Comparison of ENCODE assay signal across 19 cellular contexts in the genomic region with DNA sequence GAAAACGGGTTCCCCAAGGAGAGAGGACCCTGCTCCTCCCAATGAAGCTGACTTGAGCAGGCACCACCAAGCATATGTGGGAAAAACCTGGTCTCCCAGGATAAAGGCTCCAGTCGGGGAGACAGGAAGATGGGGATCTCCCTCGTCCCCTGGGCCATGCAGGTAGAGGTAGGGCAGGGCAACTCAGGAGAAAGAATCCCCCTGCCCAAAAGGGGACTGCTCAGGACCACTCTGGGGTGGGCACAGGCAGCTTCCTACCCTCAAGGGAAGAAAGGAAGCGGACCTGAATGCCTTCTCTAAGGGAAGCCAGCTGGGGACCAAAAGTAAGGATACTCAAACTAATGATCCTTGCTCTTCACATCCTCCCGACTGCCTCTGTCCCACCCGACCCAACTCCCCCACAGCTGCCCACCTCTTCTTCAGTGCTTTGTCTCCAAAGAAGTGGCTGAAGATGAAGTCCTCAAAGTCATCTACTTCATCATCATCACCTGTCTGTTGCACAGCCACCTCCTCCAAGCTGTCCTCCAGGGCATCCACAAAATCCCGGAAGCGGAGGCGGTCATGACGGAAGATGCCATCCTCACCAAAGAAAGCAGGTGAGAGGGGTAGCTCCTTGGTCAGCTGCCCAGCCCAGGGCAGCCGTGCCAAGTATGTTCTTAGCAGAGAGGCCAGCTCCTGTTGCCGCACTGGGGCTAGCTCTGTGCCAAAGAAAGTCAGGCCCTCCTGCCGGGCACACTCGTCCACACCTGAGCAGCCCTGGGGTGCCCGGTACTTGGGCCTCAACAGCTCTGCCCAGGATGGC. TPM values are rescaled to one million over a fixed set of nuclear protein-coding genes. Genes with fewer than 3 reads are reported as not detected.
DNase-seq lines count a peak whose midpoint lies in the region; ATAC-seq, FAIRE-seq and TF ChIP-seq lines count a peak whose summit lies in the region.
"Had no signal": no experiment of that assay in that cellular context is flagged by ENCODE, and none has a peak within 500 bp of the region (broad histone marks: within the 10 kb centered on the region; RNA-seq: fewer than 3 reads in every experiment).

No MANE protein-coding gene starts in this region.

- TF ChIP-seq POLR2A in HCT116 (IDR thresholded peaks at IDR 0.05; ENCODE audit: borderline replicate concordance, extremely low read depth, insufficient read depth, insufficient read length) (no peak), GM12878 (IDR thresholded peaks at IDR 0.05; ENCODE audit: low read depth, low read length) (no peak)

- H3K4me3 ChIP-seq in BLaER1 (no peak overlapping the region; the same call in 1 of the 2 replicates), HCT116 (replicated peaks in 1 of 2; ENCODE audit: low read depth in 1 of 2, low read length in 2 of 2) (no peak overlapping the region), GM12878 (no peak overlapping the region), osteoblast (ENCODE audit: insufficient read depth, low read length) (no peak overlapping the region)
- H3K4me3 ChIP-seq: GM23338, lower lobe of right lung, prostate gland, SJSA1 had no signal

- H2AFZ ChIP-seq in HCT116 (ENCODE audit: low read depth, low read length, poor library complexity, severe bottlenecking) (no peak overlapping the region), GM12878 (ENCODE audit: control insufficient read depth, low read depth, low read length) (no peak overlapping the region), osteoblast (ENCODE audit: low read length) (no peak overlapping the region)
- H2AFZ ChIP-seq: GM23338 had no signal

- ATAC-seq in HCT116 (no peak), GM12878 (no peak)
- ATAC-seq: GM23338, lower lobe of right lung had no signal

- POLR2A ChIA-PET in HCT116 (lab: Charles Lee) (no interaction called here), GM12878 (lab: Charles Lee) (interaction anchor here (1.0 to 3.4 kb wide), 4 partner anchors 10 to 57 kb away, joined by 3 to 19 read pairs (median 12); a partner anchor contains a TSS)

- H3K27me3 ChIP-seq in BLaER1 (no peaks in the 10 kb centered on the region), HCT116 (ENCODE audit: insufficient read depth, low read length) (no peaks in the 10 kb centered on the region), GM12878 (replicated peaks in 1 of 2; ENCODE audit: control insufficient read depth in 2 of 2, insufficient read depth in 2 of 2, low read length in 1 of 2) (no peaks in the 10 kb centered on the region), osteoblast (ENCODE audit: insufficient read depth, low read length) (no peaks in the 10 kb centered on the region)
- H3K27me3 ChIP-seq: SJSA1 had no signal

- SMC1A ChIA-PET in GM12878 (lab: Charles Lee; ENCODE audit: uncharacterized antibody, unreplicated experiment) = interaction anchor here (0.8 to 2.1 kb wide), 11 partner anchors 9 to 466 kb away, joined by 3 to 8 read pairs (median 4); a partner anchor contains a TSS

- H3K9me3 ChIP-seq in BLaER1 (no peaks in the 10 kb centered on the region), HCT116 (ENCODE audit: control insufficient read depth in 1 of 2, insufficient read depth in 1 of 2, low read depth in 1 of 2, low read length in 2 of 2) (no peaks in the 10 kb centered on the region), GM12878 (replicated peaks; ENCODE audit: control insufficient read depth, insufficient read depth, low read length) (no peaks in the 10 kb centered on the region; the same call in 2 of the 3 replicates), osteoblast (ENCODE audit: low read depth, low read length) (no peaks in the 10 kb centered on the region)
- H3K9me3 ChIP-seq: lower lobe of right lung, prostate gland, SJSA1 had no signal

- H3K4me2 ChIP-seq in BLaER1 (peak overlapping the region; percentile 88), HCT116 (ENCODE audit: low read length) (no peak overlapping the region), GM12878 (ENCODE audit: control insufficient read depth, insufficient read depth) (peak overlapping the region; percentile 8; the same call in 1 of the 2 replicates), osteoblast (ENCODE audit: insufficient read depth, low read length) (no peak overlapping the region)
- H3K4me2 ChIP-seq: GM23338 had no signal

- FAIRE-seq in GM12878 (lab: Jason Lieb, UNC) = no peak
- FAIRE-seq: endothelial cell of umbilical vein had no signal

- DNase-seq in HCT116 (ENCODE audit: low read depth, low spot score) (no peak), GM12878 (ENCODE audit: low read depth, low spot score) (no peak), osteoblast (ENCODE audit: insufficient read length, low spot score, missing footprints) (peak; percentile 50), dedifferentiated amniotic fluid mesenchymal stem cell (ENCODE audit: extremely low spot score) (no peak), cerebellar cortex (ENCODE audit: low spot score) (no peak), NCI-H2171 treated with DMSO at 0.1 percent for 48 hours (lab: John Stamatoyannopoulos, UW) (no peak)
- DNase-seq: activated naive CD8-positive, alpha-beta T cell treated with anti-CD3 and anti-CD28 coated beads, Interleukin-2, amount 10 ng/mL, durations not matched to agents 7 days and 5 days; cerebellar nuclear complex; DMS153; foreskin fibroblast; lower lobe of right lung; NCI-H1436 treated with DMSO at 0.1 percent for 48 hours; NCI-H226; stimulated activated CD4-positive, alpha-beta T cell treated with anti-CD3 and anti-CD28 coated beads, Interleukin-15, amount 100 ng/mL, for 24 hours had no signal

- peaks cover 54% of the 10 kb centered on the region for H3K36me3 ChIP-seq in BLaER1
- no peaks in the 10 kb centered on the region for H3K36me3 ChIP-seq in HCT116 (ENCODE audit: control insufficient read depth in 1 of 2, insufficient read depth in 2 of 2, low read length in 2 of 2)
- H3K36me3 ChIP-seq in GM12878 (ENCODE audit: control insufficient read depth in 2 of 2, insufficient read depth in 2 of 2, low read length in 1 of 2) = peaks cover 3 to 6% of the 10 kb centered on the region in 2 experiments; a peak in 3 of 4 replicates
- no peaks in the 10 kb centered on the region for H3K36me3 ChIP-seq in osteoblast (ENCODE audit: insufficient read depth, low read length)
- H3K36me3 ChIP-seq: prostate gland, SJSA1 had no signal

- H4K20me1 ChIP-seq in BLaER1 = peaks cover 48% of the 10 kb centered on the region
- H4K20me1 ChIP-seq in HCT116 (ENCODE audit: insufficient read depth) = no peaks in the 10 kb centered on the region
- no peaks in the 10 kb centered on the region for H4K20me1 ChIP-seq in GM12878 (ENCODE audit: control insufficient read depth, insufficient read depth)
- no peaks in the 10 kb centered on the region for H4K20me1 ChIP-seq in osteoblast (ENCODE audit: insufficient read depth, low read length)

- H3K79me2 ChIP-seq in HCT116 (ENCODE audit: insufficient read depth, low read length) (no peaks in the 10 kb centered on the region), GM12878 (ENCODE audit: control insufficient read depth, insufficient read depth, low read length) (peaks cover 24% of the 10 kb centered on the region), osteoblast (ENCODE audit: insufficient read depth, low read length) (no peaks in the 10 kb centered on the region)

- in situ Hi-C loops in GM12878 (cut with MboI) = no loop called here

- TF ChIP-seq RAD21 in HCT116 (IDR thresholded peaks at IDR 0.05; ENCODE audit: low read depth) = no peak
- no peak for TF ChIP-seq RAD21 in GM12878 (IDR thresholded peaks at IDR 0.05; ENCODE audit: insufficient read depth, low read depth, low read length)

- BruUV-seq in HCT116 (replicated peaks; lab: Mats Ljungman, UMichigan) = TSS peak; percentile 55
- TSS peak; percentile 34 for BruUV-seq in GM12878 (replicated peaks; lab: Mats Ljungman, UMichigan)

- 68% methylated on average over 15 of the region's 15 CpGs for WGBS in GM12878 (ENCODE audit: insufficient coverage, insufficient replicate concordance, low lambda C conversion rate, missing lambda C conversion rate)

- TF ChIP-seq CTCF in HCT116 (IDR thresholded peaks at IDR 0.05 in 2 of 3, conservative IDR thresholded peaks at IDR 0.05 in 1 of 3; ENCODE audit: borderline replicate concordance in 1 of 3, insufficient read depth in 1 of 3, low read depth in 2 of 3, low read length in 2 of 3) (no peak), GM12878 (IDR thresholded peaks at IDR 0.05 in 2 of 3, conservative IDR thresholded peaks at IDR 0.05 in 1 of 3; ENCODE audit: control insufficient read depth in 2 of 3, extremely low read depth in 1 of 3, insufficient read depth in 1 of 3, low read depth in 3 of 3, low read length in 3 of 3) (no peak), osteoblast (IDR thresholded peaks at IDR 0.05; ENCODE audit: extremely low read depth, low read depth, low read length) (no peak)

- CTCF ChIA-PET in HCT116 (lab: Charles Lee) (no interaction called here), GM12878 (lab: Yijun Ruan, JAX) (interaction anchor here (0.5 to 2.2 kb wide), 11 partner anchors 16 to 554 kb away, joined by 3 to 16 read pairs (median 3); a partner anchor contains a TSS)

- intact Hi-C loops in HCT116 (cut with micrococcal nuclease) (no loop called here), GM12878 (cut with micrococcal nuclease; ENCODE audit: unreplicated experiment) (no loop called here)

- H3K9ac ChIP-seq in BLaER1 (peak overlapping the region; percentile 73), HCT116 (ENCODE audit: low read length) (no peak overlapping the region), GM12878 (ENCODE audit: control insufficient read depth, insufficient read depth, low read length) (no peak overlapping the region)

- no peaks in the 10 kb centered on the region for H3K9me2 ChIP-seq in HCT116 (ENCODE audit: insufficient read depth)

- TF ChIP-seq EP300 in GM12878 (IDR thresholded peaks at IDR 0.05; ENCODE audit: borderline replicate concordance in 1 of 2, control insufficient read depth in 1 of 2, low read depth in 2 of 2, low read length in 2 of 2) = no peak

- H3K27ac ChIP-seq in BLaER1 (peak overlapping the region; percentile 86), HCT116 (ENCODE audit: low read depth, low read length) (no peak overlapping the region), GM12878 (ENCODE audit: control insufficient read depth, insufficient read depth) (peak overlapping the region; percentile 100), osteoblast (ENCODE audit: low read depth, low read length) (no peak overlapping the region)
- H3K27ac ChIP-seq: lower lobe of right lung, prostate gland, SJSA1 had no signal

- H3K4me1 ChIP-seq in BLaER1 = peaks cover 88% of the 10 kb centered on the region
- peaks cover 0 to 3% of the 10 kb centered on the region in 2 experiments; a peak in 1 of 4 replicates for H3K4me1 ChIP-seq in HCT116 (ENCODE audit: control insufficient read depth in 1 of 2, insufficient read depth in 2 of 2, low read length in 2 of 2)
- peaks cover 49% of the 10 kb centered on the region for H3K4me1 ChIP-seq in GM12878 (ENCODE audit: control insufficient read depth, insufficient read depth, low read length)
- no peaks in the 10 kb centered on the region for H3K4me1 ChIP-seq in osteoblast (ENCODE audit: insufficient read depth, low read length)
- H3K4me1 ChIP-seq: SJSA1 had no signal

- RAD21 ChIA-PET in HCT116 (lab: Charles Lee; ENCODE audit: low non-redundant PET in 1 of 2, low total read pairs in 2 of 2, uncharacterized antibody in 2 of 2, unreplicated experiment in 2 of 2) (interaction anchor here in 1 of 2 experiments (0.5 kb wide), 1 partner anchor 15 kb away, joined by 5 read pairs; no protein-coding TSS in a partner anchor), GM12878 (lab: Charles Lee; ENCODE audit: unreplicated experiment) (interaction anchor here (0.8 to 2.6 kb wide), 7 partner anchors 9 to 247 kb away, joined by 3 to 13 read pairs (median 6); a partner anchor contains a TSS)

RNA-seq across cellular contexts. Expression of a gene that starts 8.8 kb away (rescaled TPM):
- total RNA-seq in HCT116 (2021; ENCODE audit: unreplicated experiment) (24.0 TPM), GM12878 (2014; rRNA removed) (20.8 and 23.8 TPM in 2 replicates), GM12878 (2014; rRNA removed; fragmentation: Illumina TruSeq; extraction: Trizol) (33.2 and 33.3 TPM in 2 replicates), GM12878 (2021) (72.5 and 74.7 TPM in 2 replicates), osteoblast (6.2 and 6.5 TPM in 2 replicates)
- 34.6 and 43.4 TPM in 2 replicates for polyA plus RNA-seq in HCT116 (2012)
- total RNA-seq in GM12878 (2013; cell fraction: nucleolus; rRNA removed) = 6.7 and 8.9 TPM in 2 replicates
- polyA plus RNA-seq in GM12878 (2011; ENCODE audit: low read depth) = 26.9 TPM
- polyA plus RNA-seq in GM12878 (2011; rRNA removed) (42.8 and 65.7 TPM in 2 replicates), GM12878 (2014; fragmentation: Illumina TruSeq; extraction: Trizol) (15.1 and 31.1 TPM in 2 replicates), GM12878 (2014; fragmentation: Nextera tagmentation; extraction: Ambion mirVana) (10 to 100 TPM in 1 of 2 experiments, 1 to 10 TPM in 1; 6.0 to 28.8 TPM), GM12878 (2014; rRNA removed) (90.4 and 94.3 TPM in 2 replicates), GM12878 (2016; fragmentation: Nextera tagmentation; extraction: Ambion mirVana) (100 to 1,000 TPM; 118 to 121 TPM)
- 67.0 and 92.4 TPM in 2 replicates for polyA plus RNA-seq in GM12878 (2011; cell fraction: cytosol; rRNA removed)
- 28.9 and 37.2 TPM in 2 replicates for polyA plus RNA-seq in GM12878 (2011; cell fraction: nucleus; rRNA removed)
- polyA plus RNA-seq in GM12878 (2012) = 61.9 and 67.4 TPM in 2 replicates
- 18.7 and 34.0 TPM in 2 replicates for polyA minus RNA-seq in GM12878 (2011; rRNA and poly(A)+ RNA removed)
- polyA minus RNA-seq in GM12878 (2011; cell fraction: cytosol; rRNA and poly(A)+ RNA removed) = 16.2 and 16.8 TPM in 2 replicates
- 7.4 and 13.5 TPM in 2 replicates for polyA minus RNA-seq in GM12878 (2011; cell fraction: nucleus; rRNA and poly(A)+ RNA removed)

RNA-seq across cellular contexts. Expression of a gene that starts 10.5 kb away (rescaled TPM):
- total RNA-seq in HCT116 (2021; ENCODE audit: unreplicated experiment) (12.6 TPM), GM12878 (2014; rRNA removed) (25.6 and 26.8 TPM in 2 replicates), GM12878 (2014; rRNA removed; fragmentation: Illumina TruSeq; extraction: Trizol) (14.3 and 15.6 TPM in 2 replicates), GM12878 (2021) (21.1 and 24.6 TPM in 2 replicates), osteoblast (90.1 and 92.8 TPM in 2 replicates)
- 12.5 and 17.2 TPM in 2 replicates for polyA plus RNA-seq in HCT116 (2012)
- total RNA-seq in GM12878 (2013; cell fraction: nucleolus; rRNA removed) = 33.0 and 36.9 TPM in 2 replicates
- 23.3 TPM for polyA plus RNA-seq in GM12878 (2011; ENCODE audit: low read depth)
- polyA plus RNA-seq in GM12878 (2011; rRNA removed) (15.0 and 20.9 TPM in 2 replicates), GM12878 (2014; fragmentation: Illumina TruSeq; extraction: Trizol) (8.0 and 15.2 TPM in 2 replicates), GM12878 (2014; fragmentation: Nextera tagmentation; extraction: Ambion mirVana) (1 to 10 TPM in 1 of 2 experiments, under 1 TPM in 1; 0.63 to 2.0 TPM), GM12878 (2014; rRNA removed) (22.4 and 22.9 TPM in 2 replicates), GM12878 (2016; fragmentation: Nextera tagmentation; extraction: Ambion mirVana) (10 to 100 TPM; 12.2 to 13.7 TPM)
- 23.1 and 26.3 TPM in 2 replicates for polyA plus RNA-seq in GM12878 (2011; cell fraction: cytosol; rRNA removed)
- polyA plus RNA-seq in GM12878 (2011; cell fraction: nucleus; rRNA removed) = 37.4 and 41.6 TPM in 2 replicates
- polyA plus RNA-seq in GM12878 (2012) = 36.8 and 37.1 TPM in 2 replicates
- polyA minus RNA-seq in GM12878 (2011; rRNA and poly(A)+ RNA removed) = 10.8 and 26.6 TPM in 2 replicates
- polyA minus RNA-seq in GM12878 (2011; cell fraction: cytosol; rRNA and poly(A)+ RNA removed) = 7.4 and 8.3 TPM in 2 replicates
- 6.5 and 10.7 TPM in 2 replicates for polyA minus RNA-seq in GM12878 (2011; cell fraction: nucleus; rRNA and poly(A)+ RNA removed)

RNA-seq across cellular contexts. Expression of a gene that starts 16.2 kb away (rescaled TPM):
- total RNA-seq in HCT116 (2021; ENCODE audit: unreplicated experiment) (37.2 TPM), GM12878 (2014; rRNA removed) (21.1 and 21.9 TPM in 2 replicates), GM12878 (2014; rRNA removed; fragmentation: Illumina TruSeq; extraction: Trizol) (12.4 and 12.9 TPM in 2 replicates), GM12878 (2021) (32.9 and 33.8 TPM in 2 replicates), osteoblast (12.1 and 18.5 TPM in 2 replicates)
- polyA plus RNA-seq in HCT116 (2012) = 17.0 and 22.1 TPM in 2 replicates
- total RNA-seq in GM12878 (2013; cell fraction: nucleolus; rRNA removed) = 21.0 and 21.3 TPM in 2 replicates
- 9.9 TPM for polyA plus RNA-seq in GM12878 (2011; ENCODE audit: low read depth)
- polyA plus RNA-seq in GM12878 (2011; rRNA removed) (14.4 and 22.8 TPM in 2 replicates), GM12878 (2014; fragmentation: Illumina TruSeq; extraction: Trizol) (19.8 and 24.2 TPM in 2 replicates), GM12878 (2014; fragmentation: Nextera tagmentation; extraction: Ambion mirVana) (1 to 10 TPM; 8.1 to 8.3 TPM), GM12878 (2014; rRNA removed) (27.8 and 30.0 TPM in 2 replicates), GM12878 (2016; fragmentation: Nextera tagmentation; extraction: Ambion mirVana) (10 to 100 TPM; 27.8 to 28.0 TPM)
- polyA plus RNA-seq in GM12878 (2011; cell fraction: cytosol; rRNA removed) = 27.4 and 28.7 TPM in 2 replicates
- 43.9 and 46.6 TPM in 2 replicates for polyA plus RNA-seq in GM12878 (2011; cell fraction: nucleus; rRNA removed)
- polyA plus RNA-seq in GM12878 (2012) = 17.7 and 19.5 TPM in 2 replicates
- polyA minus RNA-seq in GM12878 (2011; rRNA and poly(A)+ RNA removed) = 12.5 and 20.0 TPM in 2 replicates
- 8.6 and 8.8 TPM in 2 replicates for polyA minus RNA-seq in GM12878 (2011; cell fraction: cytosol; rRNA and poly(A)+ RNA removed)
- polyA minus RNA-seq in GM12878 (2011; cell fraction: nucleus; rRNA and poly(A)+ RNA removed) = 10.8 and 15.9 TPM in 2 replicates

RNA-seq across cellular contexts. Expression of a gene that starts 25.2 kb away (rescaled TPM):
- total RNA-seq in HCT116 (2021; ENCODE audit: unreplicated experiment) = 148 TPM
- polyA plus RNA-seq in HCT116 (2012) = 135 and 142 TPM in 2 replicates
- total RNA-seq in GM12878 (2013; cell fraction: nucleolus; rRNA removed) = 28.2 and 32.6 TPM in 2 replicates
- 22.2 and 24.7 TPM in 2 replicates for total RNA-seq in GM12878 (2014; rRNA removed)
- total RNA-seq in GM12878 (2014; rRNA removed; fragmentation: Illumina TruSeq; extraction: Trizol) = 15.1 and 16.7 TPM in 2 replicates
- total RNA-seq in GM12878 (2021) = 36.5 and 38.3 TPM in 2 replicates
- 20.5 TPM for polyA plus RNA-seq in GM12878 (2011; ENCODE audit: low read depth)
- polyA plus RNA-seq in GM12878 (2011; rRNA removed) = 25.8 and 49.3 TPM in 2 replicates
- 43.4 and 48.7 TPM in 2 replicates for polyA plus RNA-seq in GM12878 (2011; cell fraction: cytosol; rRNA removed)
- 89.2 and 106 TPM in 2 replicates for polyA plus RNA-seq in GM12878 (2011; cell fraction: nucleus; rRNA removed)
- 21.0 and 29.9 TPM in 2 replicates for polyA plus RNA-seq in GM12878 (2012)
- 47.3 and 67.3 TPM in 2 replicates for polyA plus RNA-seq in GM12878 (2014; fragmentation: Illumina TruSeq; extraction: Trizol)
- 1 to 10 TPM; 2.6 to 3.7 TPM for polyA plus RNA-seq in GM12878 (2014; fragmentation: Nextera tagmentation; extraction: Ambion mirVana)
- 35.0 and 35.4 TPM in 2 replicates for polyA plus RNA-seq in GM12878 (2014; rRNA removed)
- 10 to 100 TPM; 24.9 to 25.5 TPM for polyA plus RNA-seq in GM12878 (2016; fragmentation: Nextera tagmentation; extraction: Ambion mirVana)
- 35.0 and 41.1 TPM in 2 replicates for polyA minus RNA-seq in GM12878 (2011; rRNA and poly(A)+ RNA removed)
- 13.8 and 21.9 TPM in 2 replicates for polyA minus RNA-seq in GM12878 (2011; cell fraction: cytosol; rRNA and poly(A)+ RNA removed)
- 14.7 and 25.1 TPM in 2 replicates for polyA minus RNA-seq in GM12878 (2011; cell fraction: nucleus; rRNA and poly(A)+ RNA removed)
- total RNA-seq in osteoblast = 230 and 239 TPM in 2 replicates

RNA-seq across cellular contexts. Expression of a gene that starts 29.1 kb away (rescaled TPM):
- total RNA-seq in HCT116 (2021; ENCODE audit: unreplicated experiment) (229 TPM), GM12878 (2014; rRNA removed) (176 and 192 TPM in 2 replicates), GM12878 (2014; rRNA removed; fragmentation: Illumina TruSeq; extraction: Trizol) (168 and 170 TPM in 2 replicates), GM12878 (2021) (125 and 134 TPM in 2 replicates), osteoblast (23.2 and 23.3 TPM in 2 replicates)
- 490 and 557 TPM in 2 replicates for polyA plus RNA-seq in HCT116 (2012)
- 19.6 and 23.8 TPM in 2 replicates for total RNA-seq in GM12878 (2013; cell fraction: nucleolus; rRNA removed)
- 366 TPM for polyA plus RNA-seq in GM12878 (2011; ENCODE audit: low read depth)
- polyA plus RNA-seq in GM12878 (2011; rRNA removed) (534 and 543 TPM in 2 replicates), GM12878 (2014; fragmentation: Illumina TruSeq; extraction: Trizol) (316 and 394 TPM in 2 replicates), GM12878 (2014; fragmentation: Nextera tagmentation; extraction: Ambion mirVana) (100 to 1,000 TPM; 598 to 608 TPM), GM12878 (2014; rRNA removed) (214 and 229 TPM in 2 replicates), GM12878 (2016; fragmentation: Nextera tagmentation; extraction: Ambion mirVana) (100 to 1,000 TPM; 411 to 419 TPM)
- 498 and 551 TPM in 2 replicates for polyA plus RNA-seq in GM12878 (2011; cell fraction: cytosol; rRNA removed)
- 223 and 288 TPM in 2 replicates for polyA plus RNA-seq in GM12878 (2011; cell fraction: nucleus; rRNA removed)
- polyA plus RNA-seq in GM12878 (2012) = 190 and 203 TPM in 2 replicates
- polyA minus RNA-seq in GM12878 (2011; rRNA and poly(A)+ RNA removed) = 221 and 229 TPM in 2 replicates
- 41.8 and 54.5 TPM in 2 replicates for polyA minus RNA-seq in GM12878 (2011; cell fraction: cytosol; rRNA and poly(A)+ RNA removed)
- 32.4 and 34.0 TPM in 2 replicates for polyA minus RNA-seq in GM12878 (2011; cell fraction: nucleus; rRNA and poly(A)+ RNA removed)

Comparison
In these comparisons a context has a peak if more than half of its experiments do, and no peak if none do; other contexts are left out.
1. H3K27ac ChIP-seq: peak in BLaER1 (single experiment) and GM12878 (single experiment); none in HCT116 (single experiment) and osteoblast (single experiment).
2. H3K4me2 ChIP-seq: peak in BLaER1 (single experiment) and GM12878 (single experiment); none in HCT116 (single experiment) and osteoblast (single experiment).